Comparison of ENCODE assay signal across 4 cellular contexts in genomic region chr1:49787013-49787412, GRCh38.
DNase-seq lines count a peak whose midpoint lies in the region; ATAC-seq, FAIRE-seq and TF ChIP-seq lines count a peak whose summit lies in the region.
"Not testable (repeated sequence)": the region's sequence is repeated elsewhere in the genome, so short reads cannot be mapped to it uniquely, and the experiment has no call there.

No MANE protein-coding gene starts in this region.

- H3K9me3 ChIP-seq in PC-9 (ENCODE audit: insufficient read depth, low read depth); K562 (replicated peaks; ENCODE audit: control insufficient read depth, insufficient read depth, low read depth, low read length): not testable (repeated sequence)
- peaks cover 54% of the 10 kb centered on the region for H3K9me3 ChIP-seq in endodermal cell (ENCODE audit: control insufficient read depth, low read length)
- H3K9me3 ChIP-seq in HepG2 (ENCODE audit: low read length) = peaks cover 20% of the 10 kb centered on the region

- not testable (repeated sequence) for H3K4me1 Mint-ChIP-seq in endodermal cell

- H3K4me1 ChIP-seq in PC-9 (replicated peaks; ENCODE audit: insufficient read depth); K562 (replicated peaks in 1 of 2; ENCODE audit: control insufficient read depth in 2 of 2, insufficient read depth in 2 of 2, low read length in 2 of 2); endodermal cell (ENCODE audit: control insufficient read depth, insufficient read depth, low read length); HepG2 (ENCODE audit: insufficient read depth, low read length): not testable (repeated sequence)

- not testable (repeated sequence) for H3K9me2 ChIP-seq in PC-9 (ENCODE audit: insufficient read depth)

- not testable (repeated sequence) for H3K4me3 ChIP-seq in PC-9; K562; HepG2 (replicated peaks in 1 of 3; ENCODE audit: insufficient read depth in 1 of 3, low read depth in 2 of 3, low read length in 3 of 3)
- H3K4me3 ChIP-seq in endodermal cell (ENCODE audit: low read length) = peak overlapping the region; percentile 29

- TF ChIP-seq POLR2A in K562 (conservative IDR thresholded peaks at IDR 0.05); HepG2 (IDR thresholded peaks at IDR 0.05; ENCODE audit: insufficient read depth in 1 of 2, low read depth in 2 of 2, low read length in 2 of 2): not testable (repeated sequence)

- H3K4me2 ChIP-seq in PC-9; K562 (ENCODE audit: insufficient read depth, low read length); HepG2 (ENCODE audit: low read depth, low read length): not testable (repeated sequence)

- intact Hi-C loops in PC-9 (cut with micrococcal nuclease; ENCODE audit: unreplicated experiment); K562 (cut with micrococcal nuclease); HepG2 (cut with micrococcal nuclease; ENCODE audit: unreplicated experiment): not testable (repeated sequence)

- not testable (repeated sequence) for TF ChIP-seq RAD21 in K562 (CRISPR knock-in tag; conservative IDR thresholded peaks at IDR 0.05 in 1 of 2, IDR thresholded peaks at IDR 0.05 in 1 of 2); HepG2 (CRISPR knock-in tag; IDR thresholded peaks at IDR 0.05)

- H3F3A ChIP-seq in PC-9 (ENCODE audit: insufficient read depth, low read depth) = not testable (repeated sequence)

- H3K79me2 ChIP-seq in PC-9 (ENCODE audit: low read depth); K562 (ENCODE audit: control insufficient read depth, insufficient read depth, low read length); HepG2 (ENCODE audit: insufficient read depth, low read length): not testable (repeated sequence)

- in situ Hi-C loops in K562 (cut with MboI); HepG2 (cut with HindIII; ENCODE audit: extremely low pct_ligation_motif_present, low pct_unique_long_range_greater_than_20kb): not testable (repeated sequence)

- 4% methylated on average over 17 of the region's 17 CpGs for WGBS in K562 (ENCODE audit: insufficient coverage, low coverage, missing lambda C conversion rate)
- 84 to 90% methylated on average over 8 to 17 of the region's 17 CpGs for WGBS in endodermal cell (ENCODE audit: insufficient coverage in 1 of 2, insufficient read length in 1 of 2), 2 experiments
- WGBS in HepG2 (ENCODE audit: low lambda C conversion rate) = 56% methylated on average over 17 of the region's 17 CpGs

- not testable (repeated sequence) for DNase-seq in PC-9; K562 (ENCODE audit: extremely low read depth in 1 of 4, low spot score in 3 of 4); endodermal cell; HepG2 (ENCODE audit: low spot score)

- H3K9me3 Mint-ChIP-seq in endodermal cell = peaks cover 79% of the 10 kb centered on the region

- not testable (repeated sequence) for ATAC-seq in K562, HepG2

- not testable (repeated sequence) for H3K9ac ChIP-seq in K562 (ENCODE audit: insufficient read depth in 1 of 2, low read depth in 2 of 2, low read length in 2 of 2); endodermal cell (ENCODE audit: extremely low read depth, low read length, poor library complexity, severe bottlenecking); HepG2 (ENCODE audit: insufficient read depth, low read depth, low read length)

- not testable (repeated sequence) for H3K27me3 Mint-ChIP-seq in endodermal cell (ENCODE audit: insufficient read depth)

- H2AFZ ChIP-seq in PC-9 = 0 out of 2 replicates have a peak overlapping the region, but pooled peaks have one; percentile 21
- not testable (repeated sequence) for H2AFZ ChIP-seq in K562 (ENCODE audit: low read depth, low read length); HepG2 (ENCODE audit: low read length)

- H3K36me3 ChIP-seq in PC-9 (ENCODE audit: low read depth); K562 (ENCODE audit: control insufficient read depth, insufficient read depth, low read length); endodermal cell (ENCODE audit: control insufficient read depth, insufficient read depth, low read length); HepG2 (replicated peaks in 1 of 2; ENCODE audit: control insufficient read depth in 1 of 2, insufficient read depth in 2 of 2, low read length in 2 of 2): not testable (repeated sequence)

- FAIRE-seq in K562 (lab: Jason Lieb, UNC); HepG2 (lab: Jason Lieb, UNC): not testable (repeated sequence)

- not testable (repeated sequence) for BruUV-seq in PC-9 (replicated peaks; lab: Mats Ljungman, UMichigan); K562 (replicated peaks; lab: Mats Ljungman, UMichigan); HepG2 (replicated peaks; lab: Mats Ljungman, UMichigan)

- H3K9me1 ChIP-seq in K562 (ENCODE audit: control insufficient read depth, insufficient read depth, low read length) = not testable (repeated sequence)

- not testable (repeated sequence) for H4K20me1 ChIP-seq in PC-9 (ENCODE audit: insufficient read depth); K562 (replicated peaks; ENCODE audit: control insufficient read depth, insufficient read depth, low read length); HepG2 (ENCODE audit: insufficient read depth, low read length)

- H3K4me3 Mint-ChIP-seq in endodermal cell = not testable (repeated sequence)

- H3K27ac ChIP-seq in PC-9; K562 (ENCODE audit: extremely low read depth, low read depth, low read length); endodermal cell (ENCODE audit: low read depth, low read length); HepG2 (ENCODE audit: extremely low read length, insufficient read depth, low read length): not testable (repeated sequence)

- CTCF ChIA-PET in PC-9 (lab: Charles Lee); K562 (lab: Yijun Ruan, JAX; ENCODE audit: low intra/inter-chr PET ratio); HepG2 (lab: Yijun Ruan, JAX; ENCODE audit: low intra/inter-chr PET ratio, low total read pairs): not testable (repeated sequence)

- TF ChIP-seq CTCF in PC-9 (conservative IDR thresholded peaks at IDR 0.05); K562 (IDR thresholded peaks at IDR 0.05 in 2 of 3, conservative IDR thresholded peaks at IDR 0.05 in 1 of 3; ENCODE audit: insufficient read depth in 2 of 3, low read depth in 1 of 3, low read length in 3 of 3); endodermal cell (conservative IDR thresholded peaks at IDR 0.05); HepG2 (CRISPR knock-in tag; IDR thresholded peaks at IDR 0.05): not testable (repeated sequence)

- not testable (repeated sequence) for H3K27ac Mint-ChIP-seq in endodermal cell

- POLR2A ChIA-PET in PC-9 (lab: Charles Lee; ENCODE audit: unreplicated experiment); K562 (lab: Yijun Ruan, JAX); HepG2 (lab: Yijun Ruan, JAX): not testable (repeated sequence)

- not testable (repeated sequence) for H3K27me3 ChIP-seq in PC-9 (ENCODE audit: insufficient read depth, low read depth); K562 (ENCODE audit: control insufficient read depth in 2 of 2, insufficient read depth in 2 of 2, low read length in 2 of 2); endodermal cell (ENCODE audit: control insufficient read depth, insufficient read depth, low read length, poor library complexity, severe bottlenecking); HepG2 (ENCODE audit: control insufficient read depth in 1 of 2, insufficient read depth in 2 of 2, low read length in 2 of 2)

- not testable (repeated sequence) for H3K36me3 Mint-ChIP-seq in endodermal cell (ENCODE audit: low read depth)

- TF ChIP-seq EP300 in K562 (IDR thresholded peaks at IDR 0.05; ENCODE audit: low read length); HepG2 (IDR thresholded peaks at IDR 0.05; ENCODE audit: low read depth in 2 of 2, low read length in 2 of 2); HepG2 (CRISPR knock-in tag; IDR thresholded peaks at IDR 0.05; ENCODE audit: borderline replicate concordance): not testable (repeated sequence)

TF ChIP-seq in HepG2, 621 proteins besides CTCF, POLR2A, EP300 and RAD21:
- TF ChIP-seq RAD51 (IDR thresholded peaks at IDR 0.05; ENCODE audit: borderline replicate concordance) = peak; percentile 68; the same call in 1 of the 2 replicates
